Comparison of ENCODE assay signal across 1 cellular context in genomic region chr5:126359884-126360283, GRCh38.
TF ChIP-seq lines count a peak whose summit lies in the region.

No MANE protein-coding gene starts in this region.

TF ChIP-seq in GM12878, 131 proteins besides CTCF, POLR2A, EP300 and RAD21 (continued from another document):
- TF ChIP-seq REST (IDR thresholded peaks at IDR 0.05; ENCODE audit: low read depth, low read length) (no peak), BRCA1 (IDR thresholded peaks at IDR 0.05; ENCODE audit: low read depth, low read length) (no peak), ZNF384 (IDR thresholded peaks at IDR 0.05; ENCODE audit: borderline replicate concordance, low read depth, low read length) (no peak), LARP7 (IDR thresholded peaks at IDR 0.05) (no peak), NFIC (IDR thresholded peaks at IDR 0.05; ENCODE audit: low read depth, low read length) (no peak), RAD51 (IDR thresholded peaks at IDR 0.05) (no peak), BHLHE40 (IDR thresholded peaks at IDR 0.05; ENCODE audit: borderline replicate concordance in 1 of 2, low read depth in 2 of 2, low read length in 1 of 2) (peak; percentile 29 to 35; a peak in 2 of 4 replicates), ZBTB11 (CRISPR knock-in tag; IDR thresholded peaks at IDR 0.05) (no peak), ZBTB40 (IDR thresholded peaks at IDR 0.05; ENCODE audit: borderline replicate concordance) (no peak), RCOR1 (conservative IDR thresholded peaks at IDR 0.05; ENCODE audit: low read depth, low read length) (no peak), CEBPZ (IDR thresholded peaks at IDR 0.05; ENCODE audit: low read depth, low read length) (no peak), RUNX3 (IDR thresholded peaks at IDR 0.05; ENCODE audit: low read length) (peak; percentile 41; the same call in 1 of the 2 replicates), CUX1 (IDR thresholded peaks at IDR 0.05; ENCODE audit: insufficient replicate concordance, low read depth, low read length) (no peak), NR2F1 (conservative IDR thresholded peaks at IDR 0.05) (peak; percentile 72), E2F8 (IDR thresholded peaks at IDR 0.05; ENCODE audit: low read depth, partially characterized antibody) (no peak), MYC (IDR thresholded peaks at IDR 0.05; ENCODE audit: insufficient read depth, insufficient read length, insufficient replicate concordance, low read length, severe bottlenecking) (no peak)
- TF ChIP-seq, protein P1, sequence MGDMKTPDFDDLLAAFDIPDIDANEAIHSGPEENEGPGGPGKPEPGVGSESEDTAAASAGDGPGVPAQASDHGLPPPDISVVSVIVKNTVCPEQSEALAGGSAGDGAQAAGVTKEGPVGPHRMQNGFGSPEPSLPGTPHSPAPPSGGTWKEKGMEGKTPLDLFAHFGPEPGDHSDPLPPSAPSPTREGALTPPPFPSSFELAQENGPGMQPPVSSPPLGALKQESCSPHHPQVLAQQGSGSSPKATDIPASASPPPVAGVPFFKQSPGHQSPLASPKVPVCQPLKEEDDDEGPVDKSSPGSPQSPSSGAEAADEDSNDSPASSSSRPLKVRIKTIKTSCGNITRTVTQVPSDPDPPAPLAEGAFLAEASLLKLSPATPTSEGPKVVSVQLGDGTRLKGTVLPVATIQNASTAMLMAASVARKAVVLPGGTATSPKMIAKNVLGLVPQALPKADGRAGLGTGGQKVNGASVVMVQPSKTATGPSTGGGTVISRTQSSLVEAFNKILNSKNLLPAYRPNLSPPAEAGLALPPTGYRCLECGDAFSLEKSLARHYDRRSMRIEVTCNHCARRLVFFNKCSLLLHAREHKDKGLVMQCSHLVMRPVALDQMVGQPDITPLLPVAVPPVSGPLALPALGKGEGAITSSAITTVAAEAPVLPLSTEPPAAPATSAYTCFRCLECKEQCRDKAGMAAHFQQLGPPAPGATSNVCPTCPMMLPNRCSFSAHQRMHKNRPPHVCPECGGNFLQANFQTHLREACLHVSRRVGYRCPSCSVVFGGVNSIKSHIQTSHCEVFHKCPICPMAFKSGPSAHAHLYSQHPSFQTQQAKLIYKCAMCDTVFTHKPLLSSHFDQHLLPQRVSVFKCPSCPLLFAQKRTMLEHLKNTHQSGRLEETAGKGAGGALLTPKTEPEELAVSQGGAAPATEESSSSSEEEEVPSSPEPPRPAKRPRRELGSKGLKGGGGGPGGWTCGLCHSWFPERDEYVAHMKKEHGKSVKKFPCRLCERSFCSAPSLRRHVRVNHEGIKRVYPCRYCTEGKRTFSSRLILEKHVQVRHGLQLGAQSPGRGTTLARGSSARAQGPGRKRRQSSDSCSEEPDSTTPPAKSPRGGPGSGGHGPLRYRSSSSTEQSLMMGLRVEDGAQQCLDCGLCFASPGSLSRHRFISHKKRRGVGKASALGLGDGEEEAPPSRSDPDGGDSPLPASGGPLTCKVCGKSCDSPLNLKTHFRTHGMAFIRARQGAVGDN (IDR thresholded peaks at IDR 0.05) = no peak
